In the genomic region with DNA sequence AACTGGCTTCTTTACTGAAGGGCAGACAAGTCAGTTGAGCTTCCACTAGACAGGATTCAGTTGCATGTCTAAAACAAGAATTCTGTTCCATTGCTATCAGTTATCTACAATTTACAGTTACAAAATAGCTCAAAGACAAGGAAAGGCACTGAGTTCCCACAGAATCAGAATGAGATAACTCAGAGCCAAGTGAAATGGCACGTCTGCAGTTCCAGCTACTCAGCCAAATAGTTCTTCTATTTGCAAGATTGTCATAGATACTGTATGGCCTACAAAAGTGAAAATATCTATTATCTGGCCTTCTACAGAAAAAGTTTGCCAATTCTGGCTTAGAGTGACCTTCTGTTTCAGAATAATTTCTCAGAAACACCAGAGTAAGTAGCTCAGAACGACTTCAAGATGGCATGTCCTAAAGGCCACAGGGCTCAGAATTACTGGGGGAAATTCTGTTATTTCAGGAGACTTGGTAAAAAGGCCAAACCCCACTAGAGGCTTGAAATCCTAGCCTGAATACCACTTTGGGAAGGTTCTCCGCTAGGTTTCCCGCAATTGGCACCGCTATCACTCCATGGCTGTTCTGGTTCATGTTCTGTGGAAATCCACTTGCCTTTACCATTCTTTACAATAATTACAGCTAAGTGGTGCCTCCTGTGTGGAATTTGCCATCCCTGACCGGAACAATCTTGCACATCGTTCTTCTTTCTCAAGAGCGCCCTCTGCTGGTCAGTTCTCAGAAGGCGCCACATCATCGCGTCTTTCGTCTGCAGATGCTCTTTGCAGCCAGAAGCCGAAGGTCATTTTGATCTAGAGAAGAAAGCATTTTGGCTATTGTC, we compare ENCODE assay signal across 8 cellular contexts. TPM values are rescaled to one million over a fixed set of nuclear protein-coding genes. Genes with fewer than 3 reads are reported as not detected.
A peak's percentile ranks its signal among the peaks of the same experiment; 100 is the strongest.
DNase-seq lines count a peak whose midpoint lies in the region; ATAC-seq and TF ChIP-seq lines count a peak whose summit lies in the region.

No MANE protein-coding gene starts in this region.

- DNase-seq in AG04450 (ENCODE audit: low read depth, low spot score): peak; percentile 55
- DNase-seq in LNCaP clone FGC (ENCODE audit: low read depth): peak; percentile 41
- peak; percentile 60 for DNase-seq in Panc1 (ENCODE audit: low read depth, low spot score)
- peak; percentile 89 to 91 for DNase-seq in activated T-cell treated with anti-CD3 and anti-CD28 coated beads, Interleukin-2, amount 50 U/mL, for 48 hours
- peak; percentile 89 for DNase-seq in fibroblast of peridontal ligament (ENCODE audit: extremely low read depth)
- DNase-seq in neural crest cell (ENCODE audit: low read depth, low spot score): peak; percentile 97
- peak; percentile 55 for DNase-seq in stromal cell of bone marrow (ENCODE audit: low read depth)

- TF ChIP-seq CTCF in AG04450 (IDR thresholded peaks at IDR 0.05; ENCODE audit: low read depth, low read length) (peak; percentile 89), LNCaP clone FGC (IDR thresholded peaks at IDR 0.05; ENCODE audit: control insufficient read depth, extremely low read depth, insufficient read depth) (peak; percentile 91), Panc1 (IDR thresholded peaks at IDR 0.05) (peak; percentile 87), neural crest cell (conservative IDR thresholded peaks at IDR 0.05) (peak; percentile 95)

- H3K4me3 Mint-ChIP-seq in neural crest cell: no peak overlapping the region

- no peak overlapping the region for H3K27ac ChIP-seq in AG04450 (ENCODE audit: low read depth, low read length)
- no peak overlapping the region for H3K27ac ChIP-seq in Panc1 (ENCODE audit: low read length)

- no peaks in the 10 kb centered on the region for H3K27me3 Mint-ChIP-seq in neural crest cell (ENCODE audit: low read depth)

- peak; percentile 41 for ATAC-seq in GM19025 (IDR thresholded peaks at IDR 0.05; ENCODE audit: low read depth, unreplicated experiment)
- ATAC-seq in Panc1: peak; percentile 78

- no peak overlapping the region for H3K27ac Mint-ChIP-seq in neural crest cell (ENCODE audit: unreplicated experiment)

- peaks cover 2% of the 10 kb centered on the region for H3K27me3 ChIP-seq in AG04450 (ENCODE audit: control insufficient read depth, insufficient read depth, low read length)
- no peaks in the 10 kb centered on the region for H3K27me3 ChIP-seq in Panc1 (ENCODE audit: control insufficient read depth, insufficient read depth, low read length)

- no peaks in the 10 kb centered on the region for H3K36me3 ChIP-seq in Panc1 (ENCODE audit: control insufficient read depth, insufficient read depth, low read length)

- POLR2A ChIA-PET in AG04450 (lab: Yijun Ruan, JAX): interaction anchor here (0.5 to 0.6 kb wide), 2 partner anchors 673 to 1021 kb away, joined by 3 to 4 read pairs; no protein-coding TSS in a partner anchor
- POLR2A ChIA-PET in Panc1 (lab: Charles Lee): no interaction called here

- peaks cover 5% of the 10 kb centered on the region for H3K9me3 Mint-ChIP-seq in neural crest cell

- peaks cover 5% of the 10 kb centered on the region for H3K36me3 Mint-ChIP-seq in neural crest cell (ENCODE audit: low read depth)

- H3K9me3 ChIP-seq in AG04450 (ENCODE audit: control insufficient read depth, insufficient read depth, low read length) (peaks cover 2% of the 10 kb centered on the region; the same call in 1 of the 2 replicates), Panc1 (ENCODE audit: control insufficient read depth, insufficient read depth, low read depth, low read length) (no peaks in the 10 kb centered on the region)

- BruUV-seq in Panc1 (replicated peaks; lab: Mats Ljungman, UMichigan): no TSS peak

- intact Hi-C loops in Panc1 (cut with micrococcal nuclease; ENCODE audit: unreplicated experiment): loop anchor here (5.0 kb wide), 1 partner anchor 196 kb away; no protein-coding TSS in a partner anchor

- CTCF ChIA-PET in AG04450 (lab: Charles Lee) (interaction anchor here (0.7 to 4.5 kb wide), 48 partner anchors 9 to 719 kb away, joined by 3 to 56 read pairs (median 4); partner anchors contain the start of genes FRMD6 and GNG2), Panc1 (lab: Charles Lee) (interaction anchor here (0.5 to 0.7 kb wide), 2 partner anchors 53 to 395 kb away, joined by 3 read pairs; no protein-coding TSS in a partner anchor)

- H3K4me3 ChIP-seq in AG04450 (ENCODE audit: low read depth, low read length) (no peak overlapping the region), LNCaP clone FGC (ENCODE audit: low read depth, low read length) (no peak overlapping the region), Panc1 (ENCODE audit: low read depth in 2 of 2, low read length in 2 of 2) (no peak overlapping the region)

- H3K4me1 Mint-ChIP-seq in neural crest cell: peaks cover 45% of the 10 kb centered on the region

- in situ Hi-C loops in Panc1 (cut with HindIII; ENCODE audit: low pct_unique_long_range_greater_than_20kb, low sequenced_read_pairs): no loop called here

- H3K4me1 ChIP-seq in Panc1 (ENCODE audit: control insufficient read depth, insufficient read depth, low read length): no peaks in the 10 kb centered on the region

RNA-seq across cellular contexts. Expression of gene RTRAF, which starts 10.6 kb away (rescaled TPM):
- polyA plus RNA-seq in AG04450 (2011; rRNA removed): 366 and 400 TPM in 2 replicates
- polyA minus RNA-seq in AG04450 (2011; rRNA and poly(A)+ RNA removed): 129 and 138 TPM in 2 replicates
- 93.7 TPM for total RNA-seq in Panc1 (2021; ENCODE audit: unreplicated experiment)
- 104 TPM for polyA plus RNA-seq in Panc1 (2012; ENCODE audit: insufficient read length)
- 309 and 315 TPM in 2 replicates for total RNA-seq in neural crest cell

Comparison
In these comparisons a context has a peak if more than half of its experiments do, and no peak if none do; other contexts are left out.
1. DNase-seq: peak in every context shown above with its lines; median percentile 97 in neural crest cell; 90 in activated T-cell treated with anti-CD3 and anti-CD28 coated beads, Interleukin-2, amount 50 U/mL, for 48 hours; 89 in fibroblast of peridontal ligament; 60 in Panc1; 55 in AG04450; 55 in stromal cell of bone marrow; 41 in LNCaP clone FGC.